9 cellular contexts compared by ENCODE assay signal in the genomic region with DNA sequence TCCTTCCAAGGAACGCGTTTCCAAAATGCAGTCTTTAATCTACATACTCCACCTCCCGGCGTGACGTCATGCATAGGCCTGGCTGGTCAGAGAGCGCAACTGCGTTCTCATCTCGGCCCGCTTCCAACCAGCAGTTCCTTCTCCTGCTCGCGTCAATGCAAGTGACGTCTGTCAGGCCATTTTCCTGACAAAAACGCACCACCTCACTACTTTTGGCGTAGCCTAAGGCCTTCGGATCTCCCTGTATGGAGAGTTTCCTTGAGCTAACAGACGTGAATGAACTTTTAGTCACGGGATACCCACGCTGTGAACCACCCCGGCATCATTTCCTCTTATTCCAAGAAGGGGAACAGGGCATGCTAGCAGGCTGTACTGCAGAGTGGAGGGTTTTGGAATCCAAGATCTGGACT. TPM values are rescaled to one million over a fixed set of nuclear protein-coding genes. Genes with fewer than 3 reads are reported as not detected.
DNase-seq lines count a peak whose midpoint lies in the region; ATAC-seq and TF ChIP-seq lines count a peak whose summit lies in the region.
"Had no signal": no experiment of that assay in that cellular context is flagged by ENCODE, and none has a peak within 500 bp of the region (broad histone marks: within the 10 kb centered on the region; RNA-seq: fewer than 3 reads in every experiment).

No MANE protein-coding gene starts in this region.

- H3K4me1 Mint-ChIP-seq in activated B cell treated with CpG ODN at 0.5 μM for 24 hours = peaks cover 8% of the 10 kb centered on the region
- peaks cover 0 to 12% (median 7%) of the 10 kb centered on the region in 4 donors for H3K4me1 Mint-ChIP-seq in naive thymus-derived CD8-positive, alpha-beta T cell

- no peak overlapping the region for H3K18ac ChIP-seq in mesendoderm (ENCODE audit: low read length)

- no peak overlapping the region for H3K4ac ChIP-seq in mesendoderm (ENCODE audit: low read depth, low read length)

- no peaks in the 10 kb centered on the region for H3K79me1 ChIP-seq in mesendoderm (ENCODE audit: low read length)

- CTCF ChIA-PET in activated B cell treated with CpG ODN at 0.5 μM for 24 hours (lab: Charles Lee) = no interaction called here

- POLR2A ChIA-PET in activated B cell treated with CpG ODN at 0.5 μM for 24 hours (lab: Charles Lee) = interaction anchor here (0.5 to 4.7 kb wide), 2 partner anchors 35 to 180 kb away, joined by 10 to 28 read pairs; no protein-coding TSS in a partner anchor
- POLR2A ChIA-PET in naive thymus-derived CD8-positive, alpha-beta T cell (lab: Charles Lee) = interaction anchor here (0.6 to 1.2 kb wide), 3 partner anchors 9 to 35 kb away, joined by 3 to 4 read pairs (median 3); no protein-coding TSS in a partner anchor

- no peak overlapping the region for H2BK5ac ChIP-seq in mesendoderm (ENCODE audit: low read length)

- H2BK120ac ChIP-seq in mesendoderm (ENCODE audit: low read depth, low read length) = no peak overlapping the region

- no peak overlapping the region for H3K4me2 ChIP-seq in mesendoderm (ENCODE audit: low read length)

- H3K36me3 ChIP-seq in endocrine pancreas (ENCODE audit: control insufficient read depth, insufficient read depth, low read length) (no peaks in the 10 kb centered on the region), mesendoderm (ENCODE audit: control insufficient read depth, insufficient read depth, low read length) (no peaks in the 10 kb centered on the region)

- no peak overlapping the region for H2AK5ac ChIP-seq in mesendoderm (ENCODE audit: low read length)

- no peak for TF ChIP-seq CTCF in activated B cell treated with CpG ODN at 0.5 μM for 24 hours (IDR thresholded peaks at IDR 0.05)

- H3K4me1 ChIP-seq in endocrine pancreas (ENCODE audit: control insufficient read depth, insufficient read depth, low read length) = no peaks in the 10 kb centered on the region
- H3K4me1 ChIP-seq in mesendoderm (ENCODE audit: control insufficient read depth, low read depth, low read length) = peaks cover 2% of the 10 kb centered on the region
- H3K4me1 ChIP-seq: parathyroid adenoma had no signal

- H3K56ac ChIP-seq in mesendoderm (ENCODE audit: low read length) = no peak overlapping the region

- H3K4me3 ChIP-seq in endocrine pancreas (ENCODE audit: control insufficient read depth, insufficient read depth, low read length) (peak overlapping the region; percentile 42), mesendoderm (ENCODE audit: low read length) (no peak overlapping the region)

- H3K27ac ChIP-seq in mesendoderm (ENCODE audit: low read depth, low read length) = no peak overlapping the region
- H3K27ac ChIP-seq: parathyroid adenoma had no signal

- no peak overlapping the region for H3K27ac Mint-ChIP-seq in activated B cell treated with CpG ODN at 0.5 μM for 24 hours
- peak overlapping the region in 4 of 10 donors; percentile 57 to 84 (median 81) for H3K27ac Mint-ChIP-seq in naive thymus-derived CD8-positive, alpha-beta T cell

- intact Hi-C loops in activated B cell treated with CpG ODN at 0.5 μM for 24 hours (cut with micrococcal nuclease) = no loop called here

- H4K8ac ChIP-seq in mesendoderm (ENCODE audit: low read depth, low read length) = no peak overlapping the region

- H3K9me3 Mint-ChIP-seq in activated B cell treated with CpG ODN at 0.5 μM for 24 hours = no peaks in the 10 kb centered on the region
- H3K9me3 Mint-ChIP-seq in naive thymus-derived CD8-positive, alpha-beta T cell = no peaks in the 10 kb centered on the region

- WGBS in mesendoderm (ENCODE audit: extremely low coverage, insufficient coverage, low lambda C conversion rate) = no CpG with 5 or more reads among the region's 19 CpGs

- no peaks in the 10 kb centered on the region for H3K9me3 ChIP-seq in endocrine pancreas (ENCODE audit: control insufficient read depth, low read length)

- H2BK15ac ChIP-seq in mesendoderm (replicated peaks; ENCODE audit: low read depth) = no peak overlapping the region

- H3K36me3 Mint-ChIP-seq in activated B cell treated with CpG ODN at 0.5 μM for 24 hours (ENCODE audit: low read depth) = no peaks in the 10 kb centered on the region
- no peaks in the 10 kb centered on the region for H3K36me3 Mint-ChIP-seq in naive thymus-derived CD8-positive, alpha-beta T cell

- H3K27me3 ChIP-seq in endocrine pancreas (ENCODE audit: control insufficient read depth, insufficient read depth, low read length) (no peaks in the 10 kb centered on the region), mesendoderm (ENCODE audit: insufficient read depth, low read length, poor library complexity) (no peaks in the 10 kb centered on the region)

- no peak overlapping the region for H4K5ac ChIP-seq in mesendoderm (ENCODE audit: low read length)

- peak overlapping the region; percentile 66 for H3K4me3 Mint-ChIP-seq in activated B cell treated with CpG ODN at 0.5 μM for 24 hours
- H3K4me3 Mint-ChIP-seq in naive thymus-derived CD8-positive, alpha-beta T cell = peak overlapping the region in 8 of 10 donors; percentile 28 to 75 (median 64)

- no peak overlapping the region for H3K23ac ChIP-seq in mesendoderm (ENCODE audit: low read length)

- peak; percentile 38 for DNase-seq in NCI-H1092 treated with DMSO at 0.1 percent for 48 hours (lab: John Stamatoyannopoulos, UW)
- peak; percentile 23 for DNase-seq in activated B cell treated with CpG ODN at 0.5 μM for 24 hours
- DNase-seq in naive thymus-derived CD8-positive, alpha-beta T cell = peak in 6 of 10 donors; percentile 5 to 44 (median 23)
- DNase-seq in mesendoderm = no peak

- peaks cover 16% of the 10 kb centered on the region for H3K27me3 Mint-ChIP-seq in activated B cell treated with CpG ODN at 0.5 μM for 24 hours
- H3K27me3 Mint-ChIP-seq in naive thymus-derived CD8-positive, alpha-beta T cell = peaks cover 2 to 16% (median 9%) of the 10 kb centered on the region in 5 donors

- H3K9ac ChIP-seq in endocrine pancreas (ENCODE audit: control insufficient read depth, insufficient read depth, low read length) = no peak overlapping the region
- no peak overlapping the region for H3K9ac ChIP-seq in mesendoderm (ENCODE audit: low read length)
- H3K9ac ChIP-seq: parathyroid adenoma had no signal

- no peaks in the 10 kb centered on the region for H3K79me2 ChIP-seq in mesendoderm (ENCODE audit: control insufficient read depth, insufficient read depth, low read length)
- H3K79me2 ChIP-seq: parathyroid adenoma had no signal

- ATAC-seq in activated B cell treated with CpG ODN at 0.5 μM for 24 hours (ENCODE audit: low read depth) = peak; percentile 47
- peak; percentile 44 to 75 for ATAC-seq in naive thymus-derived CD8-positive, alpha-beta T cell
- no peak for ATAC-seq in HG02571 (IDR thresholded peaks at IDR 0.05; ENCODE audit: unreplicated experiment)
- no peak for ATAC-seq in HG03442 (IDR thresholded peaks at IDR 0.05; ENCODE audit: unreplicated experiment)
- ATAC-seq in GM21515 (IDR thresholded peaks at IDR 0.05; ENCODE audit: unreplicated experiment) = no peak

RNA-seq across cellular contexts. Expression of a gene that starts 25.0 kb away (rescaled TPM):
- total RNA-seq in activated B cell treated with CpG ODN at 0.5 μM for 24 hours = 0.16 and 0.42 TPM in 2 replicates
- total RNA-seq in naive thymus-derived CD8-positive, alpha-beta T cell = 1 to 10 TPM; 1.1 to 1.3 TPM
- under 1 TPM in 2 of 3 donors, not detected in 1; 0.24 to 0.56 TPM for polyA plus RNA-seq in naive thymus-derived CD8-positive, alpha-beta T cell
- polyA plus RNA-seq in mesendoderm (2013, experiment 1 of 2) = 0.55 TPM
- polyA plus RNA-seq in mesendoderm (2013, experiment 2 of 2) = 0.36 TPM

RNA-seq across cellular contexts. Expression of a gene that starts 25.5 kb away (rescaled TPM):
- 32.8 and 36.8 TPM in 2 replicates for total RNA-seq in activated B cell treated with CpG ODN at 0.5 μM for 24 hours
- 10 to 100 TPM; 25.9 to 31.0 TPM for total RNA-seq in naive thymus-derived CD8-positive, alpha-beta T cell
- 10 to 100 TPM; 46.6 to 50.7 (median 47.9) TPM for polyA plus RNA-seq in naive thymus-derived CD8-positive, alpha-beta T cell
- polyA plus RNA-seq in mesendoderm (2013, experiment 1 of 2) = 33.5 TPM
- polyA plus RNA-seq in mesendoderm (2013, experiment 2 of 2) = 30.2 TPM

Comparison
In these comparisons a context has a peak if more than half of its experiments do, and no peak if none do; other contexts are left out.
1. ATAC-seq: peak in activated B cell treated with CpG ODN at 0.5 μM for 24 hours (single experiment) and naive thymus-derived CD8-positive, alpha-beta T cell (2 of 2); none in HG02571 (single experiment), HG03442 (single experiment) and GM21515 (single experiment).